8 cellular contexts compared by ENCODE assay signal in the genomic region with DNA sequence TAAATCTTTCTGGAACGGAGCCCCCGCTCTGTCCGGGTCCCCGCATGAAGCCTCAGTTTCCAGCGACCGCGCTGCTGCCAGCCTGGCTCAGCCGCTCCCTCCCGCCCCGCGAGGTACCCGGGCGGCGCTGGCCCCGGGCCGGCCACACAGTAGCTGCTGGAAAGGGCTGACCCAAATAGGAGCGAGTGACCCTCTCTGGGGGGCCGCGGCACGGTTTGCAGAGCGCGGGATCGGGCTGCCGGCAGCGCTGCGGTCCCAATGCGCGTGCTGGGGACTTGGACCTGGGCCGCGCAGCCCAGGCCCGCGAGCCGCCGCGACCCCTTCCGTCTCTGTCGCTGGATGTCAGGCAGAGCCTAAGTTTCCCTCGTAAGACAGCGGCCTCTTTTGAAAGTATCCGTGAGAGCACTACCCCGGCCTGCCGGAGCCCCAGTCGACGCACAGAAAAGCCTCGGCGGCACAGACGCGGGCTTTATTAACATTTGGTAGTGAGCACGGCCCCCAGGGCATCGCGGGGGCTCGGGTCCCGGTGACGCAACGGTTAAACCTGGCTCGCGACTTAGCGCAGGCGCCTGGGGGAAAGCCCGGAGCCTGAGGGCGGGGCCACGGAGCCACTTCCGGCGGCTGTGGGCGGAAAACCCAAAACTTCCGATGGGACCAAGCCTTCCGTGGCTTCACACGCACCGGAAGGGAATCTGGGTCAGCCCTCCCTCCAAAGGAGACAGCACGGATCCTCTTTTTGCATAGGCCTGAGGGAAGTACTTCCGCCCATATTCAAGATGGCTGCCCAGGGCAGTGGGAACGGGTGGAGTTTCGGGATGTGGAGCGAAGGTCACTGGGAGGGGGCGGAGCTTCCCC.
DNase-seq lines count a peak whose midpoint lies in the region; ATAC-seq and TF ChIP-seq lines count a peak whose summit lies in the region.

No MANE protein-coding gene starts in this region.

- peaks cover 27% of the 10 kb centered on the region for H3K4me1 ChIP-seq in OCI-LY1 (ENCODE audit: insufficient read depth, low read length, severe bottlenecking)

- peak; percentile 95 for DNase-seq in DMS 273 treated with DMSO at 0.1 percent for 48 hours (lab: John Stamatoyannopoulos, UW)
- DNase-seq in HuH-7 (ENCODE audit: low spot score): peak; percentile 79
- DNase-seq in activated T-cell treated with anti-CD3 and anti-CD28 coated beads for 1 hour (ENCODE audit: low read depth): peak; percentile 94
- DNase-seq in epidermal melanocyte (ENCODE audit: insufficient read length, low spot score): peak; percentile 78
- DNase-seq in middle frontal gyrus (ENCODE audit: extremely low spot score, low spot score): peak; percentile 98
- peak; percentile 94 for DNase-seq in stimulated activated CD8-positive, alpha-beta memory T cell treated with anti-CD3 and anti-CD28 coated beads, Interleukin-2, amount 100 ng/mL, for 1 hour (ENCODE audit: low read depth in 2 of 2)

- H4K20me1 ChIP-seq in OCI-LY1 (ENCODE audit: insufficient read depth, low read length): no peaks in the 10 kb centered on the region

- peak overlapping the region; percentile 91 for H3K27ac ChIP-seq in OCI-LY1 (ENCODE audit: low read depth, low read length, poor library complexity, severe bottlenecking)

- H3K27me3 ChIP-seq in OCI-LY1 (ENCODE audit: insufficient read depth, low read length): no peaks in the 10 kb centered on the region

- H3F3A ChIP-seq in OCI-LY1 (ENCODE audit: insufficient read depth, low read length): no peaks in the 10 kb centered on the region

- ATAC-seq in GM21526 (IDR thresholded peaks at IDR 0.05; ENCODE audit: low FRiP score, unreplicated experiment): peak; percentile 48

- peak overlapping the region; percentile 91 for H3K9ac ChIP-seq in OCI-LY1 (ENCODE audit: low read length)

- H3K9me3 ChIP-seq in OCI-LY1 (ENCODE audit: low read length): no peaks in the 10 kb centered on the region

- no peaks in the 10 kb centered on the region for H3K36me3 ChIP-seq in OCI-LY1 (ENCODE audit: insufficient read depth, low read length)

- TF ChIP-seq CTCF in OCI-LY1 (IDR thresholded peaks at IDR 0.05; ENCODE audit: low read length): peak; percentile 25; the same call in 1 of the 2 replicates

- H3K9me2 ChIP-seq in OCI-LY1 (ENCODE audit: low read depth, low read length): no peaks in the 10 kb centered on the region

- peak overlapping the region; percentile 74 for H3K4me3 ChIP-seq in OCI-LY1 (ENCODE audit: low read depth, low read length, poor library complexity, severe bottlenecking)

- peak overlapping the region; percentile 93 for H3K4me2 ChIP-seq in OCI-LY1 (ENCODE audit: low read length)

- H2AFZ ChIP-seq in OCI-LY1 (ENCODE audit: low read length): no peak overlapping the region

- H3K79me2 ChIP-seq in OCI-LY1 (ENCODE audit: insufficient read depth, low read length): no peaks in the 10 kb centered on the region

Comparison
In these comparisons a context has a peak if more than half of its experiments do, and no peak if none do; other contexts are left out.
1. Peak in every context shown above with its lines: DNase-seq, ATAC-seq, H3K4me3 ChIP-seq and H3K27ac ChIP-seq.